In the genomic region with DNA sequence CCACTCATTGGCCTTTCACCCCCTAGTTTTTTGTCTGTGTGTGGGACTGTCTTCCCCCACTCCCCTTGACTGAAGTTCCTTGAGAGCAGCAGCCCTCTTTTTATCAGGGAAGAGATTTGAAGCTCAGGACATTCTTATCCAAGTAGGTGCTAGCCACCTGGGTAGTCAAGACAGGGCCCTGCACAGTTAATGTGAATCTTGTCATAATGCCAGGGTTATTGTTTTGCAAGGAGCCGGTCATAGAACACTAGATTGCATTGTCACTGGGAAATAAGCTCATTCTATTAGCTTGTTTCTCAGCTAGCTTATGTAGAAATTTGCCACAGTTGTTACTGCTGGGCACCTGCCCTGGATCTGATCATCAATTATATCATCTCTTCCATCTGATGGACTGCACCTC, we compare ENCODE assay signal across 8 cellular contexts. TPM values are rescaled to one million over a fixed set of nuclear protein-coding genes. Genes with fewer than 3 reads are reported as not detected.
A peak's percentile ranks its signal among the peaks of the same experiment; 100 is the strongest.
DNase-seq lines count a peak whose midpoint lies in the region; ATAC-seq and TF ChIP-seq lines count a peak whose summit lies in the region.

No MANE protein-coding gene starts in this region.

- H3K27me3 ChIP-seq in layer of hippocampus (ENCODE audit: control insufficient read depth, insufficient read depth, low read length) (no peaks in the 10 kb centered on the region), testis (no peaks in the 10 kb centered on the region)

- peaks cover 8% of the 10 kb centered on the region for H3K36me3 Mint-ChIP-seq in activated CD4-positive, alpha-beta T cell treated with anti-CD3 and anti-CD28 coated beads, Interleukin-2, amount 10 ng/mL, durations not matched to agents 7 days and 5 days (ENCODE audit: low read depth)
- H3K36me3 Mint-ChIP-seq in activated naive CD8-positive, alpha-beta T cell: peaks cover 10% of the 10 kb centered on the region

- no peak for TF ChIP-seq CTCF in testis (IDR thresholded peaks at IDR 0.05)

- 20 to 25% methylated on average over 1 of the region's 1 CpG for WGBS in testis, 2 donors

- TF ChIP-seq POLR2A in testis (IDR thresholded peaks at IDR 0.05): no peak

- no peaks in the 10 kb centered on the region for H3K9me3 ChIP-seq in testis

- H3K4me3 Mint-ChIP-seq in activated CD4-positive, alpha-beta T cell treated with anti-CD3 and anti-CD28 coated beads, Interleukin-2, amount 10 ng/mL, durations not matched to agents 7 days and 5 days: peak overlapping the region; percentile 91
- peak overlapping the region; percentile 97 for H3K4me3 Mint-ChIP-seq in activated naive CD8-positive, alpha-beta T cell

- H3K9me3 Mint-ChIP-seq in activated CD4-positive, alpha-beta T cell treated with anti-CD3 and anti-CD28 coated beads, Interleukin-2, amount 10 ng/mL, durations not matched to agents 7 days and 5 days: no peaks in the 10 kb centered on the region
- no peaks in the 10 kb centered on the region for H3K9me3 Mint-ChIP-seq in activated naive CD8-positive, alpha-beta T cell (ENCODE audit: low read depth)

- no peak for ATAC-seq in HG03439 (IDR thresholded peaks at IDR 0.05; ENCODE audit: unreplicated experiment)

- H3K27ac ChIP-seq in layer of hippocampus (ENCODE audit: low read depth, low read length): peak overlapping the region; percentile 13
- H3K27ac ChIP-seq in testis: peak overlapping the region in 1 of 2 donors; percentile 65

- POLR2A ChIA-PET in activated CD4-positive, alpha-beta T cell treated with anti-CD3 and anti-CD28 coated beads, Interleukin-2, amount 10 ng/mL, durations not matched to agents 7 days and 5 days (lab: Charles Lee): no interaction called here
- POLR2A ChIA-PET in HEK293T (lab: Yijun Ruan, JAX): interaction anchor here (1.8 kb wide), 1 partner anchor 10 kb away, joined by 7 read pairs; no protein-coding TSS in a partner anchor

- no peaks in the 10 kb centered on the region for H3K27me3 Mint-ChIP-seq in activated CD4-positive, alpha-beta T cell treated with anti-CD3 and anti-CD28 coated beads, Interleukin-2, amount 10 ng/mL, durations not matched to agents 7 days and 5 days
- H3K27me3 Mint-ChIP-seq in activated naive CD8-positive, alpha-beta T cell: no peaks in the 10 kb centered on the region

- H3K4me3 ChIP-seq in testis: peak overlapping the region; percentile 50 to 70

- CTCF ChIA-PET in activated CD4-positive, alpha-beta T cell treated with anti-CD3 and anti-CD28 coated beads, Interleukin-2, amount 10 ng/mL, durations not matched to agents 7 days and 5 days (lab: Charles Lee): interaction anchor here (1.2 to 1.5 kb wide), 2 partner anchors 40 to 287 kb away, joined by 3 to 4 read pairs; no protein-coding TSS in a partner anchor
- CTCF ChIA-PET in HEK293T (lab: Yijun Ruan, JAX): no interaction called here

- peaks cover 33% of the 10 kb centered on the region for H3K4me1 Mint-ChIP-seq in activated CD4-positive, alpha-beta T cell treated with anti-CD3 and anti-CD28 coated beads, Interleukin-2, amount 10 ng/mL, durations not matched to agents 7 days and 5 days
- H3K4me1 Mint-ChIP-seq in activated naive CD8-positive, alpha-beta T cell (ENCODE audit: low read depth): peaks cover 27% of the 10 kb centered on the region

- H3K27ac Mint-ChIP-seq in activated CD4-positive, alpha-beta T cell treated with anti-CD3 and anti-CD28 coated beads, Interleukin-2, amount 10 ng/mL, durations not matched to agents 7 days and 5 days: peak overlapping the region; percentile 92
- H3K27ac Mint-ChIP-seq in activated naive CD8-positive, alpha-beta T cell: peak overlapping the region; percentile 93

- peaks cover 12% of the 10 kb centered on the region for H3K4me1 ChIP-seq in testis

- no peaks in the 10 kb centered on the region for H3K36me3 ChIP-seq in testis (ENCODE audit: low read depth, missing control alignments)

- DNase-seq in activated CD4-positive, alpha-beta T cell treated with anti-CD3 and anti-CD28 coated beads, Interleukin-2, amount 10 ng/mL, durations not matched to agents 7 days and 5 days: no peak
- no peak for DNase-seq in activated CD4-positive, alpha-beta T cell treated with anti-CD3 and anti-CD28 coated beads, Interleukin-2, amount 50 U/mL, for 1 hour
- DNase-seq in testis (no peak), NOMO-1 treated with DMSO at 0.1 percent for 48 hours (lab: John Stamatoyannopoulos, UW; ENCODE audit: unreplicated experiment) (no peak), HEK293T (ENCODE audit: extremely low spot score) (no peak)

- intact Hi-C loops in testis (cut with DNase I; ENCODE audit: low total_unique reads): no loop called here

TF ChIP-seq in HEK293T, 16 proteins besides CTCF, POLR2A, EP300 and RAD21:
- TF ChIP-seq L3MBTL2 (conservative IDR thresholded peaks at IDR 0.05) (no peak), FOXM1 (IDR thresholded peaks at IDR 0.05; ENCODE audit: borderline replicate concordance) (no peak), TARDBP (IDR thresholded peaks at IDR 0.05) (no peak), CTBP1 (IDR thresholded peaks at IDR 0.05; ENCODE audit: borderline replicate concordance) (no peak), SP1 (IDR thresholded peaks at IDR 0.05) (no peak), BHLHE40 (IDR thresholded peaks at IDR 0.05; ENCODE audit: borderline replicate concordance) (no peak), ZNF384 (IDR thresholded peaks at IDR 0.05) (no peak), ELF4 (IDR thresholded peaks at IDR 0.05) (no peak), FOXK2 (IDR thresholded peaks at IDR 0.05) (no peak), NFRKB (IDR thresholded peaks at IDR 0.05) (no peak), HDGF (IDR thresholded peaks at IDR 0.05; ENCODE audit: borderline replicate concordance) (no peak), LEF1 (IDR thresholded peaks at IDR 0.05; ENCODE audit: borderline replicate concordance) (no peak), ARNT (IDR thresholded peaks at IDR 0.05) (no peak), SUZ12 (IDR thresholded peaks at IDR 0.05) (no peak), FOXA1 (IDR thresholded peaks at IDR 0.05) (no peak)
- TF ChIP-seq, protein P1, sequence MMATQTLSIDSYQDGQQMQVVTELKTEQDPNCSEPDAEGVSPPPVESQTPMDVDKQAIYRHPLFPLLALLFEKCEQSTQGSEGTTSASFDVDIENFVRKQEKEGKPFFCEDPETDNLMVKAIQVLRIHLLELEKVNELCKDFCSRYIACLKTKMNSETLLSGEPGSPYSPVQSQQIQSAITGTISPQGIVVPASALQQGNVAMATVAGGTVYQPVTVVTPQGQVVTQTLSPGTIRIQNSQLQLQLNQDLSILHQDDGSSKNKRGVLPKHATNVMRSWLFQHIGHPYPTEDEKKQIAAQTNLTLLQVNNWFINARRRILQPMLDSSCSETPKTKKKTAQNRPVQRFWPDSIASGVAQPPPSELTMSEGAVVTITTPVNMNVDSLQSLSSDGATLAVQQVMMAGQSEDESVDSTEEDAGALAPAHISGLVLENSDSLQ (IDR thresholded peaks at IDR 0.05): no peak

RNA-seq across cellular contexts. Expression of a gene that starts 33.7 kb away (rescaled TPM):
- total RNA-seq in activated CD4-positive, alpha-beta T cell treated with anti-CD3 and anti-CD28 coated beads, Interleukin-2, amount 10 ng/mL, durations not matched to agents 7 days and 5 days: 1 to 10 TPM; 2.2 to 2.4 TPM
- total RNA-seq in testis: 10 to 100 TPM; 58.0 to 63.1 TPM
- polyA plus RNA-seq in testis (ENCODE audit: insufficient read depth, low read depth, low replicate concordance): 40.3 TPM

Comparison
In these comparisons a context has a peak if more than half of its experiments do, and no peak if none do; other contexts are left out.
1. RNA of a gene that starts 33.7 kb away (total RNA-seq): 58.0 to 63.1 TPM in testis; 2.2 to 2.4 TPM in activated CD4-positive, alpha-beta T cell treated with anti-CD3 and anti-CD28 coated beads, Interleukin-2, amount 10 ng/mL, durations not matched to agents 7 days and 5 days; every median in the first group is over 10 times any median in the second.